23 cellular contexts compared by ENCODE assay signal in the genomic region with DNA sequence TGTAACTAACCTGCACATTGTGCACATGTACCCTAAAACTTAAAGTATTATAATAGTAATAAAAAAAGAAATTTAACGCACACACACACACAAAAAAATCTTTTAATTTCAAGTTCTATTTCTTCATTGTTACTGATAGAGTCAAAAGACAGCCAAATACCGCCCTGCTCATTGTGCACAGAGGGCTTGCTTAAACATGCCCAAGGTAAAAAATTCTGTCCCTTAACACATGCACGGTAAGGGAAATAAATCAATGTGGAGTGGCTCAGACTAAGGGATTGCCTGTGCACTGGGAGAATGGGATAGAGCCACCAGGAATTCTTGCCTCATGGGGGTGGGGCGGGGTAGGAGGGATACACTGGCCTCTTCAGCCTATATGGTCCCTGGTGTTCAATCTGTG.
"Had no signal": no experiment of that assay in that cellular context is flagged by ENCODE, and none has a peak within 500 bp of the region (broad histone marks: within the 10 kb centered on the region; RNA-seq: fewer than 3 reads in every experiment).

No MANE protein-coding gene starts in this region.

- H3K4me3 Mint-ChIP-seq: naive B cell; nephron; stimulated activated memory B cell treated with anti-CD40 and anti-IgM and Interleukin-4, amounts not matched to agents 10 μg/mL and 1 μg/mL and 100 μg/mL, for 72 hours; stimulated activated naive CD8-positive, alpha-beta T cell treated with anti-CD3 and anti-CD28 coated beads, Interleukin-15, Interleukin-2, amounts not matched to agents 100 ng/mL and 50 ng/mL, for 24 hours had no signal

- H3K9me3 ChIP-seq: esophagus muscularis mucosa, gastroesophageal sphincter, lower lobe of right lung, pancreas, upper lobe of right lung, vagina had no signal

- H3K36me3 Mint-ChIP-seq: naive B cell; stimulated activated memory B cell treated with anti-CD40 and anti-IgM and Interleukin-4, amounts not matched to agents 10 μg/mL and 1 μg/mL and 100 μg/mL, for 72 hours had no signal

- H3K4me3 ChIP-seq: dorsolateral prefrontal cortex, esophagus muscularis mucosa, gastroesophageal sphincter, left ventricle myocardium inferior, lower lobe of right lung, pancreas, tibial nerve, upper lobe of right lung, vagina had no signal

- H3K9me3 Mint-ChIP-seq: stimulated activated naive CD8-positive, alpha-beta T cell treated with anti-CD3 and anti-CD28 coated beads, Interleukin-15, Interleukin-2, amounts not matched to agents 100 ng/mL and 50 ng/mL, for 24 hours had no signal

- H3K27me3 Mint-ChIP-seq: naive B cell; progenitor cell of endocrine pancreas; stimulated activated memory B cell treated with anti-CD40 and anti-IgM and Interleukin-4, amounts not matched to agents 10 μg/mL and 1 μg/mL and 100 μg/mL, for 72 hours; stimulated activated naive CD8-positive, alpha-beta T cell treated with anti-CD3 and anti-CD28 coated beads, Interleukin-15, Interleukin-2, amounts not matched to agents 100 ng/mL and 50 ng/mL, for 24 hours had no signal

- H3K27ac ChIP-seq: dorsolateral prefrontal cortex, esophagus muscularis mucosa, gastroesophageal sphincter, left ventricle myocardium inferior, lower lobe of right lung, pancreas, tibial nerve, upper lobe of right lung, vagina had no signal

- H3K36me3 ChIP-seq: esophagus muscularis mucosa, gastroesophageal sphincter, left ventricle myocardium inferior, lower lobe of right lung, pancreas, tibial nerve, upper lobe of right lung, vagina had no signal

- H3K27ac Mint-ChIP-seq: naive B cell; nephron; progenitor cell of endocrine pancreas; stimulated activated memory B cell treated with anti-CD40 and anti-IgM and Interleukin-4, amounts not matched to agents 10 μg/mL and 1 μg/mL and 100 μg/mL, for 72 hours; stimulated activated naive CD8-positive, alpha-beta T cell treated with anti-CD3 and anti-CD28 coated beads, Interleukin-15, Interleukin-2, amounts not matched to agents 100 ng/mL and 50 ng/mL, for 24 hours had no signal

- H3K4me1 ChIP-seq: esophagus muscularis mucosa, gastroesophageal sphincter, left ventricle myocardium inferior, lower lobe of right lung, pancreas, tibial nerve, upper lobe of right lung, vagina had no signal

- H3K27me3 ChIP-seq: dorsolateral prefrontal cortex, esophagus muscularis mucosa, gastroesophageal sphincter, pancreas, tibial nerve, upper lobe of right lung, vagina had no signal

- H3K4me1 Mint-ChIP-seq: naive B cell; nephron; stimulated activated memory B cell treated with anti-CD40 and anti-IgM and Interleukin-4, amounts not matched to agents 10 μg/mL and 1 μg/mL and 100 μg/mL, for 72 hours had no signal

- DNase-seq: cortex of kidney; dorsolateral prefrontal cortex; effector CD8-positive, alpha-beta T cell; glutamatergic neuron; islet precursor cell; left ventricle myocardium inferior; lower lobe of right lung; mesenchymal stem cell; naive B cell; occipital lobe; pancreas; right cardiac atrium; small intestine; stimulated activated CD4-positive, alpha-beta T cell treated with anti-CD3 and anti-CD28 coated beads, Interleukin-4, amount 100 ng/mL, for 1 hour had no signal

- ATAC-seq: gastroesophageal sphincter; lower lobe of right lung; pancreas; right cardiac atrium; stimulated activated memory B cell treated with anti-CD40 and anti-IgM and Interleukin-4, amounts not matched to agents 10 μg/mL and 1 μg/mL and 100 μg/mL, for 72 hours had no signal
